Comparison of ENCODE assay signal across 8 cellular contexts in the genomic region with DNA sequence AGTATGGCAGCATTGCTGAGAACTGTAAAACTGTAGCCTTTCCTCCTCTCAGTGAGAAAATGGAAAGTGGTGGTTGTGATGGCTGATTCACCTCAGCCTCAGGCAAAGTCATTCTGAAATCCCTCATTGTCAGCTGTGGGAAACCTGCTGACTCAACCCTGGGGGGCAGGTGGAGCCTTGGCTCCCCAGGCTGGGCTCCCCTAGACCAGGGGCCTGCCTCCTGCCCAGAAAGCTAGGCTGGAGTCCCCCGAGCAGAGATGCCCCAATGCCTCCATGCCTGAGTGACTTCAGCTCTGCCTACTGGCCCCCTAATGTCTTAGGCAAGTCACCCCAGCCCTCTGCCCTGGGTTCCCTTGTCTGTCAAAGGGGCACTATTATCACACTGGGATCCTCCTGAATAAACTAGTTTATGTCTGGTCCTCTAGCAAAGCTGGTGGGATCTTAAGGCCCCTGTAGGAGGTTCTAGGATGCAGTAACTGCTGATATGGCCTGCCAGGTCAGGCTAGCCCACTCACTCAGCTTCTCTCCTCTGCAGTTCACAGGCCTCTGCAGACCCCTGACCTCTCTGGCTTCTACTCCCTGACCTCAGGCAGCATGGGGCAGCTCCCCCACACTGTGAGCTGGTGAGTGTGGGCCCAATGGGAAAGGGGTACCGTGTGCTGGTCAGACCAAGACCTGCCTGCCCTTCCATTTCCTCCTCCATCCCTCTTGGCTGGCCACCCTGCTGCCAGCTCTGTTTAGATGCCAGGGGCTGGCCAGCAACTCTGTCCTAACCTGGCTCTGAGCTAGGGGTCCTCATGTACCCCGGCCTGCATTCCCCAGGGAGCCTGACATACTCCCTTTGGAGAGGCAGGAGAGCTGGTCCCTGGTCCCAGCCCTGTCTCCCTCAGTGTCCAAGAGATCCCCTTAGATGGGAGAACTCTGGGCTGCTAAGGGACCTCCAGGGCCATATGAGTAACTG. TPM values are rescaled to one million over a fixed set of nuclear protein-coding genes. Genes with fewer than 3 reads are reported as not detected.
DNase-seq lines count a peak whose midpoint lies in the region; ATAC-seq and TF ChIP-seq lines count a peak whose summit lies in the region.

No MANE protein-coding gene starts in this region.

- H3K36me3 ChIP-seq in A673 (ENCODE audit: insufficient read depth, low read length, poor library complexity, severe bottlenecking): peaks cover 27% of the 10 kb centered on the region
- H3K36me3 ChIP-seq in mesendoderm (ENCODE audit: control insufficient read depth, insufficient read depth, low read length): peaks cover 3% of the 10 kb centered on the region

- no peak overlapping the region for H3K23ac ChIP-seq in mesendoderm (ENCODE audit: low read length)

- no peaks in the 10 kb centered on the region for H3K27me3 Mint-ChIP-seq in activated CD4-positive, alpha-beta T cell treated with anti-CD3 and anti-CD28 coated beads, Interleukin-2, amount 10 ng/mL, durations not matched to agents 7 days and 5 days
- no peaks in the 10 kb centered on the region for H3K27me3 Mint-ChIP-seq in stimulated activated naive B cell treated with anti-CD40 and anti-IgM and Interleukin-4, amounts not matched to agents 10 μg/mL and 1 μg/mL and 100 μg/mL, for 72 hours

- peaks cover 73% of the 10 kb centered on the region for H3K36me3 Mint-ChIP-seq in activated CD4-positive, alpha-beta T cell treated with anti-CD3 and anti-CD28 coated beads, Interleukin-2, amount 10 ng/mL, durations not matched to agents 7 days and 5 days (ENCODE audit: low read depth)
- peaks cover 24 to 52% of the 10 kb centered on the region in 2 donors for H3K36me3 Mint-ChIP-seq in stimulated activated naive B cell treated with anti-CD40 and anti-IgM and Interleukin-4, amounts not matched to agents 10 μg/mL and 1 μg/mL and 100 μg/mL, for 72 hours

- H3K27ac Mint-ChIP-seq in activated CD4-positive, alpha-beta T cell treated with anti-CD3 and anti-CD28 coated beads, Interleukin-2, amount 10 ng/mL, durations not matched to agents 7 days and 5 days: peak overlapping the region; percentile 59
- peak overlapping the region; percentile 80 for H3K27ac Mint-ChIP-seq in stimulated activated naive B cell treated with anti-CD40 and anti-IgM and Interleukin-4, amounts not matched to agents 10 μg/mL and 1 μg/mL and 100 μg/mL, for 72 hours

- H3K9ac ChIP-seq in mesendoderm (ENCODE audit: low read length): no peak overlapping the region

- no CpG with 5 or more reads among the region's 3 CpGs for WGBS in mesendoderm (ENCODE audit: extremely low coverage, insufficient coverage, low lambda C conversion rate)

- POLR2A ChIA-PET in activated CD4-positive, alpha-beta T cell treated with anti-CD3 and anti-CD28 coated beads, Interleukin-2, amount 10 ng/mL, durations not matched to agents 7 days and 5 days (lab: Charles Lee): interaction anchor here (0.9 to 1.9 kb wide), 2 partner anchors 9 to 27 kb away, joined by 3 to 8 read pairs; no protein-coding TSS in a partner anchor
- POLR2A ChIA-PET in A673 (lab: Charles Lee; ENCODE audit: low non-redundant PET): no interaction called here

- no peak overlapping the region for H3K4me3 Mint-ChIP-seq in activated CD4-positive, alpha-beta T cell treated with anti-CD3 and anti-CD28 coated beads, Interleukin-2, amount 10 ng/mL, durations not matched to agents 7 days and 5 days
- H3K4me3 Mint-ChIP-seq in stimulated activated naive B cell treated with anti-CD40 and anti-IgM and Interleukin-4, amounts not matched to agents 10 μg/mL and 1 μg/mL and 100 μg/mL, for 72 hours: no peak overlapping the region

- H3K79me1 ChIP-seq in mesendoderm (ENCODE audit: low read length): peaks cover 22% of the 10 kb centered on the region

- no peaks in the 10 kb centered on the region for H3K27me3 ChIP-seq in A673 (replicated peaks; ENCODE audit: insufficient read depth, low read depth, low read length, poor library complexity)
- H3K27me3 ChIP-seq in mesendoderm (ENCODE audit: insufficient read depth, low read length, poor library complexity): no peaks in the 10 kb centered on the region

- H3K27ac ChIP-seq in A673 (ENCODE audit: low read depth, low read length, poor library complexity, severe bottlenecking) (no peak overlapping the region), mesendoderm (ENCODE audit: low read depth, low read length) (no peak overlapping the region)

- no peak overlapping the region for H3K4ac ChIP-seq in mesendoderm (ENCODE audit: low read depth, low read length)

- no peaks in the 10 kb centered on the region for H3K9me3 Mint-ChIP-seq in activated CD4-positive, alpha-beta T cell treated with anti-CD3 and anti-CD28 coated beads, Interleukin-2, amount 10 ng/mL, durations not matched to agents 7 days and 5 days
- no peaks in the 10 kb centered on the region for H3K9me3 Mint-ChIP-seq in stimulated activated naive B cell treated with anti-CD40 and anti-IgM and Interleukin-4, amounts not matched to agents 10 μg/mL and 1 μg/mL and 100 μg/mL, for 72 hours

- H4K8ac ChIP-seq in mesendoderm (ENCODE audit: low read depth, low read length): no peak overlapping the region

- H3K79me2 ChIP-seq in mesendoderm (ENCODE audit: control insufficient read depth, insufficient read depth, low read length): peaks cover 3% of the 10 kb centered on the region

- H3K4me2 ChIP-seq in mesendoderm (ENCODE audit: low read length): no peak overlapping the region

- H2BK5ac ChIP-seq in mesendoderm (ENCODE audit: low read length): no peak overlapping the region

- ATAC-seq in GM19043 (IDR thresholded peaks at IDR 0.05; ENCODE audit: low read depth, unreplicated experiment) (peak; percentile 75), HG03064 (IDR thresholded peaks at IDR 0.05; ENCODE audit: low read depth, unreplicated experiment) (peak; percentile 62)
- peak; percentile 83 to 84 for ATAC-seq in stimulated activated naive B cell treated with anti-CD40 and anti-IgM and Interleukin-4, amounts not matched to agents 10 μg/mL and 1 μg/mL and 100 μg/mL, for 72 hours (replicated peaks)

- H3K56ac ChIP-seq in mesendoderm (ENCODE audit: low read length): no peak overlapping the region

- H3K18ac ChIP-seq in mesendoderm (ENCODE audit: low read length): no peak overlapping the region

- H3K4me1 Mint-ChIP-seq in activated CD4-positive, alpha-beta T cell treated with anti-CD3 and anti-CD28 coated beads, Interleukin-2, amount 10 ng/mL, durations not matched to agents 7 days and 5 days: peaks cover 80% of the 10 kb centered on the region
- H3K4me1 Mint-ChIP-seq in stimulated activated naive B cell treated with anti-CD40 and anti-IgM and Interleukin-4, amounts not matched to agents 10 μg/mL and 1 μg/mL and 100 μg/mL, for 72 hours: peaks cover 53 to 67% of the 10 kb centered on the region in 2 donors

- no peak overlapping the region for H4K5ac ChIP-seq in mesendoderm (ENCODE audit: low read length)

- H3K9me3 ChIP-seq in A673 (ENCODE audit: low read depth, low read length, poor library complexity, severe bottlenecking): no peaks in the 10 kb centered on the region

- TF ChIP-seq CTCF in fibroblast of mammary gland (conservative IDR thresholded peaks at IDR 0.05; ENCODE audit: control insufficient read depth, insufficient read depth, low read depth, low read length) (no peak), A673 (conservative IDR thresholded peaks at IDR 0.05; ENCODE audit: low read depth, low read length) (no peak)

- no peak overlapping the region for H2BK120ac ChIP-seq in mesendoderm (ENCODE audit: low read depth, low read length)

- no peak overlapping the region for H2AK5ac ChIP-seq in mesendoderm (ENCODE audit: low read length)

- H2BK15ac ChIP-seq in mesendoderm (replicated peaks; ENCODE audit: low read depth): no peak overlapping the region

- intact Hi-C loops in A673 (cut with micrococcal nuclease; ENCODE audit: unreplicated experiment): no loop called here

- H3K4me1 ChIP-seq in A673 (ENCODE audit: insufficient read depth, low read length, poor library complexity, severe bottlenecking) (peaks cover 7% of the 10 kb centered on the region), mesendoderm (ENCODE audit: control insufficient read depth, low read depth, low read length) (peaks cover 4% of the 10 kb centered on the region)

- CTCF ChIA-PET in activated CD4-positive, alpha-beta T cell treated with anti-CD3 and anti-CD28 coated beads, Interleukin-2, amount 10 ng/mL, durations not matched to agents 7 days and 5 days (lab: Charles Lee): interaction anchor here (0.6 to 13.1 kb wide), 12 partner anchors 11 to 1199 kb away, joined by 3 to 258 read pairs (median 4); no protein-coding TSS in a partner anchor
- CTCF ChIA-PET in A673 (lab: Charles Lee): interaction anchor here (0.7 to 1.7 kb wide), 2 partner anchors 72 to 99 kb away, joined by 3 to 8 read pairs; no protein-coding TSS in a partner anchor

- no peak for DNase-seq in activated CD4-positive, alpha-beta T cell treated with anti-CD3 and anti-CD28 coated beads, Interleukin-2, amount 10 ng/mL, durations not matched to agents 7 days and 5 days
- DNase-seq in fibroblast of mammary gland (ENCODE audit: low read depth) (peak; percentile 58), A673 (ENCODE audit: low spot score) (no peak), amygdala (lab: John Stamatoyannopoulos, UW) (no peak), mesendoderm (no peak)
- DNase-seq in stimulated activated naive B cell treated with anti-CD40 and anti-IgM and Interleukin-4, amounts not matched to agents 10 μg/mL and 1 μg/mL and 100 μg/mL, for 72 hours: peak; percentile 56

- no peak overlapping the region for H3K4me3 ChIP-seq in fibroblast of mammary gland (ENCODE audit: control insufficient read depth, low read depth, low read length)
- H3K4me3 ChIP-seq in A673 (ENCODE audit: low read depth, low read length, poor library complexity, severe bottlenecking): no peak overlapping the region
- H3K4me3 ChIP-seq in mesendoderm (ENCODE audit: low read length): no peak overlapping the region

- no TSS peak for BruUV-seq in A673 (replicated peaks; lab: Mats Ljungman, UMichigan)

RNA-seq across cellular contexts. Expression of gene TCF7, which starts 24.2 kb away (rescaled TPM):
- 100 to 1,000 TPM; 271 to 283 TPM for total RNA-seq in activated CD4-positive, alpha-beta T cell treated with anti-CD3 and anti-CD28 coated beads, Interleukin-2, amount 10 ng/mL, durations not matched to agents 7 days and 5 days
- 2.4 and 3.3 TPM in 2 replicates for total RNA-seq in A673 (2021)
- polyA plus RNA-seq in mesendoderm (2013, experiment 1 of 2): 24.2 TPM
- polyA plus RNA-seq in mesendoderm (2013, experiment 2 of 2): 22.1 TPM

RNA-seq across cellular contexts. Expression of gene SKP1, which starts 38.1 kb away (rescaled TPM):
- 100 to 1,000 TPM; 194 to 197 TPM for total RNA-seq in activated CD4-positive, alpha-beta T cell treated with anti-CD3 and anti-CD28 coated beads, Interleukin-2, amount 10 ng/mL, durations not matched to agents 7 days and 5 days
- total RNA-seq in A673 (2021): 409 and 465 TPM in 2 replicates
- 654 TPM for polyA plus RNA-seq in mesendoderm (2013, experiment 1 of 2)
- 649 TPM for polyA plus RNA-seq in mesendoderm (2013, experiment 2 of 2)

Comparison
In these comparisons a context has a peak if more than half of its experiments do, and no peak if none do; other contexts are left out.
1. DNase-seq: peak in fibroblast of mammary gland (single experiment) and stimulated activated naive B cell treated with anti-CD40 and anti-IgM and Interleukin-4, amounts not matched to agents 10 μg/mL and 1 μg/mL and 100 μg/mL, for 72 hours (single experiment); none in activated CD4-positive, alpha-beta T cell treated with anti-CD3 and anti-CD28 coated beads, Interleukin-2, amount 10 ng/mL, durations not matched to agents 7 days and 5 days (single experiment), A673 (single experiment), amygdala (0 of 56) and mesendoderm (single experiment).
2. RNA of gene TCF7, which starts 24.2 kb away (total RNA-seq): 271 to 283 TPM in activated CD4-positive, alpha-beta T cell treated with anti-CD3 and anti-CD28 coated beads, Interleukin-2, amount 10 ng/mL, durations not matched to agents 7 days and 5 days; 2.4 to 3.3 TPM in A673; every median in the first group is over 10 times any median in the second.
3. Peak in every context shown above with its lines, with median percentiles within 50 percentile points of each other: ATAC-seq.